ENCODE assay signal across 20 cellular contexts in the genomic region with DNA sequence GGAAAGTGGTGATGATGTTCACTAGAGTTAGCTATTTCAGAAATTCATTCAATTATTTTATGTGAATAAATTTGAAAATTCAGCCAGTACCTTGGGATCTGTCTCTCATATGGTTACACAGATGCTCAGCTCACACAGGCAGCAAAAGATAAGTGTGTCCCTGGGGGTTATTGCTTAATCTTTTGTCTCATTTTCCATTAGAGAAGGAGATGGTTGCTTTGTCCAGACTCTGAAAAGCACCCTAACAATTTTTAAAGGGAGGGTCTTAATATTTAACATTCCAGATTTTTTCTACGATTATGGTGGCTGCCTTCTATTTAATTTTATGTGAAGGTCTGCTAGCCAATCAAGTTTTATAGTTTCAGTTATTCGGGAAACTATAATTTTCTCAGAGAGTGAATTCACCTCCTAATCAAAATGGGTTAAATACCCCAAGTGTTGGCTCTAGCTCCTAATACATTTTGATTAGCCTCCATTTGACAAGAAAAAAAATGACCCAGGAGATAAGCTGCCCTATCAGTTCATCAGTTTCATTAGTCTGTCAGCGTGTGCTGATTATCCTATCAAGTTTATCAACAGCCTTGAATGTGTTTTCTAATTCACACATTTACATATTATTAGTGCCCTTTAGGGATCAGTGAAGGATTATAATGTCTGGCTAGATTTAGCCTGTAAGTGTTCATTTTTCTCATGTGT.
"Had no signal": no experiment of that assay in that cellular context is flagged by ENCODE, and none has a peak within 500 bp of the region (broad histone marks: within the 10 kb centered on the region; RNA-seq: fewer than 3 reads in every experiment).

No MANE protein-coding gene starts in this region.

- H3K36me3 ChIP-seq: ascending aorta, right lobe of liver, spleen, transverse colon had no signal

- H3K9me3 ChIP-seq: ascending aorta, mucosa of descending colon, right lobe of liver, spleen, transverse colon had no signal

- H3K4me3 ChIP-seq: ascending aorta, dorsolateral prefrontal cortex, mucosa of descending colon, right lobe of liver, spleen, transverse colon had no signal

- H3K27ac ChIP-seq: ascending aorta, foreskin keratinocyte, right lobe of liver, spleen, transverse colon had no signal

- H3K4me1 ChIP-seq: ascending aorta, foreskin keratinocyte, right lobe of liver, transverse colon had no signal

- H3K27me3 ChIP-seq: ascending aorta, dorsolateral prefrontal cortex, foreskin keratinocyte, right lobe of liver, spleen, transverse colon had no signal

- DNase-seq: activated CD4-positive, alpha-beta T cell treated with anti-CD3 and anti-CD28 coated beads for 1 hour; activated CD4-positive, alpha-beta T cell treated with anti-CD3 and anti-CD28 coated beads, Interleukin-2, amount 50 U/mL, for 48 hours; activated CD8-positive, alpha-beta memory T cell treated with anti-CD3 and anti-CD28 coated beads, Interleukin-2, amount 50 U/mL, for 4 hours; activated naive CD4-positive, alpha-beta T cell; activated naive CD8-positive, alpha-beta T cell treated with anti-CD3 and anti-CD28 coated beads, Interleukin-2, amount 50 U/mL, for 24 hours; activated T-cell treated with anti-CD3 and anti-CD28 coated beads, Interleukin-2, amount 50 U/mL, for 72 hours; dorsolateral prefrontal cortex; foreskin keratinocyte; head of caudate nucleus; mucosa of descending colon; naive thymus-derived CD8-positive, alpha-beta T cell; right lobe of liver; spleen; stimulated activated naive CD4-positive, alpha-beta T cell; substantia nigra; transverse colon had no signal

- ATAC-seq: activated naive CD8-positive, alpha-beta T cell treated with anti-CD3 and anti-CD28 coated beads, Interleukin-2, amount 50 U/mL, for 24 hours; activated T-cell treated with anti-CD3 and anti-CD28 coated beads, Interleukin-2, amount 50 U/mL, for 72 hours; esophagus mucosa; foreskin keratinocyte; mucosa of descending colon; naive thymus-derived CD8-positive, alpha-beta T cell; right lobe of liver had no signal

- FAIRE-seq: bronchial epithelial cell, endometrium had no signal
